8 cellular contexts compared by ENCODE assay signal in the genomic region with DNA sequence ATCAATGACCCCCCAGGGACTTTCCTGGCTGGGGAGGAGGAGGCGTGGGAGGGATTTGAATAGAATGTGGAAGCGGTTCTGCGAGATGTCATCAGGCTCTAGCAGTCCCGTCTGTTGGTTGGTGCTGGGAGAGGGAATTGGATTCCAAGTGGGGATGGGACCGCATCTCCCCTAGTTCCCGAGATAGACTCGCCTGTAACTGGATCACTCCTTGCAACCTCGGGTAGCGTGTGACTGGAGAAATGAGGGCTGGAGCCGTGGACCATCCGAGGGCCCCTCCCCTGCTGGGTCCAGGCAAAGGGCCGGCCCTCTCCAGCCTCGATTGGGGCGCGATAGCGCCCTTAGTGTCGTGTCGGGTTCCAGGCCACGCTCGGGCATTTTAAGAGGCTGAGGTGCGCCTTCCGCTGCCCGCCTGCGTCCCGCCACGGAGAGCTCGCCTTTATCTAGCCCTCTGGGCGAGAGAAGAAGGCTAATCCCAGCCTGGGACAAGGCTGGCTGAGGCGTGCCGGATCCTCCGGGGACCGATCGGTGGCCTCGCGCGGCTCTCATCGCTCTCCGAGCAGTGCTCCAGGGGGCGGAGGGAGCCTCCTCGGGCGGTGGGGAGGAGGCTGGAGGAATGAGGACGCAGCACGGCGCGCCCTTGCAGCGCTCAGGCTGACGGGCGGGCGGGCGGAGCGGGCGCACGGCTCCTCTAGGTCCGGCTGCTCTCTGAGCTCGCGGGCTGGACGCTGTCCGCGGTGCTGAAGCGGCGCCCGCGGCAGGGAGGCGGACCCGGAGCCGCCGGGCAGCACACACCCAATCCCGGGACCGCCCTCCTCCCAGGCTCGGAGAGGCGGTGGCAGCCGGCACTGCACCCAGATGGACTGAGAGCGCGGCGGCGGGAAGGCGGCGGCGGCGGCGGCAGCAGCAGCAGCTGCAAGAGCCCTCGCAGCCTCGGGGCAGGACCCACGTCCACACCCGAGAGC.
DNase-seq lines count a peak whose midpoint lies in the region; ATAC-seq, FAIRE-seq and TF ChIP-seq lines count a peak whose summit lies in the region.

No MANE protein-coding gene starts in this region.

- H3K27me3 ChIP-seq in ascending aorta (no peaks in the 10 kb centered on the region), left ventricle myocardium inferior (ENCODE audit: low read depth) (peaks cover 58% of the 10 kb centered on the region)

- H3K36me3 ChIP-seq in ascending aorta (no peaks in the 10 kb centered on the region), left ventricle myocardium inferior (no peaks in the 10 kb centered on the region)

- no peaks in the 10 kb centered on the region for H3K9me3 ChIP-seq in ascending aorta
- no peaks in the 10 kb centered on the region for H3K9me3 ChIP-seq in left ventricle myocardium inferior (replicated peaks)

- ATAC-seq in GM18909 (IDR thresholded peaks at IDR 0.05; ENCODE audit: poor library complexity, unreplicated experiment): no peak

- intact Hi-C loops in ascending aorta (cut with DNase I) (no loop called here), left ventricle myocardium inferior (cut with micrococcal nuclease) (no loop called here), posterior cingulate gyrus (cut with DNase I) (no loop called here)

- FAIRE-seq in urothelium cell line (lab: Jason Lieb, UNC): peak; percentile 99

- H3K27ac ChIP-seq in ascending aorta: no peak overlapping the region
- no peak overlapping the region for H3K27ac ChIP-seq in left ventricle myocardium inferior (replicated peaks)

- H3K4me3 ChIP-seq in GM12865 (ENCODE audit: low read depth, low read length) (no peak overlapping the region), LNCaP clone FGC (ENCODE audit: low read depth, low read length) (peak overlapping the region; percentile 32), ascending aorta (peak overlapping the region in 1 of 2 donors; percentile 38), left ventricle myocardium inferior (peak overlapping the region; percentile 54)

- DNase-seq in GM12865 (ENCODE audit: low read depth): peak; percentile 84
- peak; percentile 63 for DNase-seq in LNCaP clone FGC (ENCODE audit: low read depth)
- DNase-seq in T-helper 2 cell: peak; percentile 24 to 82 (median 47)
- DNase-seq in ascending aorta (ENCODE audit: low spot score in 2 of 2): peak; percentile 36 to 89
- peak; percentile 85 for DNase-seq in left ventricle myocardium inferior
- DNase-seq in posterior cingulate gyrus: peak; percentile 62 to 97 (median 76)
- DNase-seq in urothelium cell line (ENCODE audit: low spot score): peak; percentile 96

- H3K4me1 ChIP-seq in ascending aorta (peaks cover 2 to 3% of the 10 kb centered on the region in 2 donors), left ventricle myocardium inferior (peaks cover 15% of the 10 kb centered on the region)

- no peak for TF ChIP-seq CTCF in GM12865 (IDR thresholded peaks at IDR 0.05; ENCODE audit: insufficient read depth, low read depth, low read length, missing control alignments)
- TF ChIP-seq CTCF in LNCaP clone FGC (IDR thresholded peaks at IDR 0.05; ENCODE audit: control insufficient read depth, extremely low read depth, insufficient read depth): no peak
- TF ChIP-seq CTCF in ascending aorta (IDR thresholded peaks at IDR 0.05): peak; percentile 41 to 60 (median 58)
- TF ChIP-seq CTCF in left ventricle myocardium inferior (IDR thresholded peaks at IDR 0.05; ENCODE audit: borderline replicate concordance): peak; percentile 70

Comparison
In these comparisons a context has a peak if more than half of its experiments do, and no peak if none do; other contexts are left out.
1. CTCF ChIP-seq: peak in ascending aorta (3 of 3) and left ventricle myocardium inferior (single experiment); none in GM12865 (single experiment) and LNCaP clone FGC (single experiment).
2. Peak in every context shown above with its lines, with median percentiles within 50 percentile points of each other: DNase-seq.